17 cellular contexts compared by ENCODE assay signal in genomic region chr15:63039811-63040210, GRCh38.
"Had no signal": no experiment of that assay in that cellular context is flagged by ENCODE, and none has a peak within 500 bp of the region (broad histone marks: within the 10 kb centered on the region; RNA-seq: fewer than 3 reads in every experiment).

No MANE protein-coding gene starts in this region.

- H3K9me3 ChIP-seq: heart right ventricle, left lung had no signal

- DNase-seq: activated gamma-delta T cell treated with Interleukin-2 at 50 U/mL for 16 hours; activated T-cell treated with anti-CD3 and anti-CD28 coated beads, Interleukin-2, amount 50 U/mL, for 1 hour; aorta; heart right ventricle; left lung; midbrain; stimulated activated CD4-positive, alpha-beta T cell treated with anti-CD3 and anti-CD28 coated beads, Interleukin-2, amount 100 ng/mL, for 48 hours; stimulated activated CD8-positive, alpha-beta memory T cell treated with anti-CD3 and anti-CD28 coated beads, Interleukin-4, amount 100 ng/mL, for 48 hours; stimulated activated naive B cell treated with anti-CD40 and anti-IgM and Interleukin-4, amounts not matched to agents 10 μg/mL and 1 μg/mL and 100 μg/mL, for 72 hours; T-helper 9 cell had no signal

- H3K9me3 Mint-ChIP-seq: activated naive CD4-positive, alpha-beta T cell treated with anti-CD3 and anti-CD28 coated beads, Interleukin-2, amount 50 U/mL, for 24 hours; central memory CD8-positive, alpha-beta T cell; natural killer cell treated with Interleukin-12 subunit alpha and Interleukin-12 subunit beta and Interleukin-15 and Interleukin-18, amount 100 ng/mL, for 72 hours; stimulated activated naive B cell treated with anti-CD40 and anti-IgM and Interleukin-4, amounts not matched to agents 10 μg/mL and 1 μg/mL and 100 μg/mL, for 72 hours; type B pancreatic cell had no signal

- H3K27me3 Mint-ChIP-seq: type B pancreatic cell had no signal

- H3K36me3 ChIP-seq: left lung had no signal

- H3K4me3 Mint-ChIP-seq: activated naive CD4-positive, alpha-beta T cell treated with anti-CD3 and anti-CD28 coated beads, Interleukin-2, amount 50 U/mL, for 24 hours; central memory CD8-positive, alpha-beta T cell; natural killer cell treated with Interleukin-12 subunit alpha and Interleukin-12 subunit beta and Interleukin-15 and Interleukin-18, amount 100 ng/mL, for 72 hours; stimulated activated naive B cell treated with anti-CD40 and anti-IgM and Interleukin-4, amounts not matched to agents 10 μg/mL and 1 μg/mL and 100 μg/mL, for 72 hours had no signal

- H3K27ac Mint-ChIP-seq: activated naive CD4-positive, alpha-beta T cell treated with anti-CD3 and anti-CD28 coated beads, Interleukin-2, amount 50 U/mL, for 24 hours; natural killer cell treated with Interleukin-12 subunit alpha and Interleukin-12 subunit beta and Interleukin-15 and Interleukin-18, amount 100 ng/mL, for 72 hours; stimulated activated naive B cell treated with anti-CD40 and anti-IgM and Interleukin-4, amounts not matched to agents 10 μg/mL and 1 μg/mL and 100 μg/mL, for 72 hours had no signal

- H3K4me3 ChIP-seq: coronary artery, heart right ventricle, left lung, lung had no signal

- H3K27ac ChIP-seq: left lung had no signal

- ATAC-seq: heart right ventricle; left lung; natural killer cell treated with Interleukin-12 subunit alpha and Interleukin-12 subunit beta and Interleukin-15 and Interleukin-18, amount 100 ng/mL, for 72 hours; sciatic nerve; stimulated activated naive B cell treated with anti-CD40 and anti-IgM and Interleukin-4, amounts not matched to agents 10 μg/mL and 1 μg/mL and 100 μg/mL, for 72 hours had no signal

- H3K36me3 Mint-ChIP-seq: activated naive CD4-positive, alpha-beta T cell treated with anti-CD3 and anti-CD28 coated beads, Interleukin-2, amount 50 U/mL, for 24 hours; natural killer cell treated with Interleukin-12 subunit alpha and Interleukin-12 subunit beta and Interleukin-15 and Interleukin-18, amount 100 ng/mL, for 72 hours; stimulated activated naive B cell treated with anti-CD40 and anti-IgM and Interleukin-4, amounts not matched to agents 10 μg/mL and 1 μg/mL and 100 μg/mL, for 72 hours had no signal
